Comparison of ENCODE assay signal across 25 cellular contexts in genomic region chr20:63043348-63044203, GRCh38. TPM values are rescaled to one million over a fixed set of nuclear protein-coding genes. Genes with fewer than 3 reads are reported as not detected.
"Had no signal": no experiment of that assay in that cellular context is flagged by ENCODE, and none has a peak within 500 bp of the region (broad histone marks: within the 10 kb centered on the region; RNA-seq: fewer than 3 reads in every experiment).

No MANE protein-coding gene starts in this region.

- H3K27ac ChIP-seq: neutrophil, pancreas, thyroid gland had no signal

- H3K4me3 ChIP-seq: pancreas, smooth muscle cell, thyroid gland had no signal

- FAIRE-seq: pancreas had no signal

- DNase-seq: activated B cell treated with CpG ODN at 0.5 μM for 24 hours; activated CD4-positive, alpha-beta memory T cell treated with anti-CD3 and anti-CD28 coated beads for 36 hours; activated CD4-positive, alpha-beta T cell treated with anti-CD3 and anti-CD28 coated beads for 4 hours; activated naive CD4-positive, alpha-beta T cell treated with anti-CD3 and anti-CD28 coated beads, Interleukin-2, amount 10 ng/mL, durations not matched to agents 7 days and 5 days; activated naive CD8-positive, alpha-beta T cell treated with anti-CD3 and anti-CD28 coated beads, Interleukin-2, amount 50 U/mL, for 24 hours; activated T-cell treated with anti-CD3 and anti-CD28 coated beads, Interleukin-2, amount 50 U/mL, for 24 hours; anterior cingulate cortex; effector CD8-positive, alpha-beta T cell; stimulated activated CD4-positive, alpha-beta T cell treated with anti-CD3 and anti-CD28 coated beads, Interleukin-4, amount 100 ng/mL, for 4 hours; stimulated activated naive B cell treated with anti-CD40 and anti-IgM and Interleukin-4, amounts not matched to agents 10 μg/mL and 1 μg/mL and 100 μg/mL, for 72 hours; T-helper 1 cell; T-helper 9 cell; thyroid gland had no signal

- H3K9me3 ChIP-seq: neutrophil, pancreas, thyroid gland had no signal

- H3K36me3 ChIP-seq: neutrophil, pancreas, thyroid gland had no signal

- H3K4me1 ChIP-seq: pancreas, thyroid gland had no signal

- H3K27me3 ChIP-seq: thyroid gland had no signal

- ATAC-seq: activated naive CD8-positive, alpha-beta T cell treated with anti-CD3 and anti-CD28 coated beads, Interleukin-2, amount 50 U/mL, for 24 hours; esophagus mucosa; pancreas; sciatic nerve; SK-N-SH treated with all-trans-retinoic acid at 6 μM for 48 hours; stimulated activated naive B cell treated with anti-CD40 and anti-IgM and Interleukin-4, amounts not matched to agents 10 μg/mL and 1 μg/mL and 100 μg/mL, for 72 hours had no signal

- H3K4me2 ChIP-seq: smooth muscle cell had no signal

RNA-seq across cellular contexts. Expression of gene BHLHE23, which starts 36.8 kb away (rescaled TPM):
- total RNA-seq: activated B cell treated with CpG ODN at 0.5 μM for 24 hours; activated CD4-positive, alpha-beta memory T cell treated with anti-CD3 and anti-CD28 coated beads for 36 hours; cerebellum; esophagus mucosa; lung microvascular endothelial cell; mononuclear cell; pancreas; pulmonary artery endothelial cell; sciatic nerve; smooth muscle cell; subcutaneous adipose tissue; thyroid gland; ureter had no signal
- polyA plus RNA-seq: pancreas, smooth muscle cell had no signal
